ENCODE assay signal across 16 cellular contexts in genomic region chr10:46227571-46228075, GRCh38. TPM values are rescaled to one million over a fixed set of nuclear protein-coding genes. Genes with fewer than 3 reads are reported as not detected.
DNase-seq lines count a peak whose midpoint lies in the region; ATAC-seq and TF ChIP-seq lines count a peak whose summit lies in the region.
"Had no signal": no experiment of that assay in that cellular context is flagged by ENCODE, and none has a peak within 500 bp of the region (broad histone marks: within the 10 kb centered on the region; RNA-seq: fewer than 3 reads in every experiment).

No MANE protein-coding gene starts in this region.

- H3K9me3 ChIP-seq in right atrium auricular region = peaks cover 0 to 4% of the 10 kb centered on the region in 2 donors
- no peaks in the 10 kb centered on the region for H3K9me3 ChIP-seq in upper lobe of right lung
- H3K9me3 ChIP-seq: neutrophil had no signal

- intact Hi-C loops in Right ventricle myocardium inferior (cut with DNase I) = no loop called here
- intact Hi-C loops in upper lobe of right lung (cut with DNase I) = no loop called here

- H3K36me3 Mint-ChIP-seq in endothelial cell (ENCODE audit: low read depth, unreplicated experiment) = no peaks in the 10 kb centered on the region
- H3K36me3 Mint-ChIP-seq: brain had no signal

- no peak for TF ChIP-seq CTCF in right atrium auricular region (IDR thresholded peaks at IDR 0.05)
- no peak for TF ChIP-seq CTCF in endothelial cell (IDR thresholded peaks at IDR 0.05; ENCODE audit: unreplicated experiment)
- TF ChIP-seq CTCF in upper lobe of right lung (IDR thresholded peaks at IDR 0.05) = no peak

- DNase-seq in right atrium auricular region (ENCODE audit: low spot score) = peak; percentile 56
- no peak for DNase-seq in Right ventricle myocardium inferior (ENCODE audit: missing footprints)
- DNase-seq in MV-4-11 (lab: John Stamatoyannopoulos, UW) = peak; percentile 43
- DNase-seq in endothelial cell (ENCODE audit: low spot score) = peak; percentile 2
- DNase-seq in upper lobe of right lung = peak; percentile 36
- no peak for DNase-seq in stimulated activated CD4-positive, alpha-beta T cell treated with anti-CD3 and anti-CD28 coated beads, Interleukin-1b, Interleukin-23, amount 100 ng/mL, for 48 hours
- DNase-seq in C1 segment of cervical spinal cord (lab: John Stamatoyannopoulos, UW) = no peak
- no peak for DNase-seq in medulla oblongata (ENCODE audit: extremely low spot score)
- DNase-seq: DMS 273 treated with DMSO at 0.1 percent for 48 hours had no signal

- ATAC-seq in Right ventricle myocardium inferior (no peak), upper lobe of right lung (no peak)

- H3K27me3 ChIP-seq in right atrium auricular region (no peaks in the 10 kb centered on the region), upper lobe of right lung (no peaks in the 10 kb centered on the region)
- H3K27me3 ChIP-seq: neutrophil had no signal

- no peaks in the 10 kb centered on the region for H3K9me3 Mint-ChIP-seq in endothelial cell (ENCODE audit: unreplicated experiment)
- H3K9me3 Mint-ChIP-seq: dendritic cell treated with granulocyte-macrophage colony-stimulating factor and Interleukin-4, amounts not matched to agents 40 ng/mL and 50 ng/mL, for 4 days had no signal

- no peak overlapping the region for H3K4me3 ChIP-seq in right atrium auricular region
- H3K4me3 ChIP-seq in upper lobe of right lung = no peak overlapping the region

- peaks cover 3% of the 10 kb centered on the region for H3K27me3 Mint-ChIP-seq in endothelial cell (ENCODE audit: unreplicated experiment)
- H3K27me3 Mint-ChIP-seq: B cell had no signal

- H3K27ac Mint-ChIP-seq in endothelial cell (ENCODE audit: unreplicated experiment) = no peak overlapping the region
- H3K27ac Mint-ChIP-seq: B cell; dendritic cell treated with granulocyte-macrophage colony-stimulating factor and Interleukin-4, amounts not matched to agents 40 ng/mL and 50 ng/mL, for 4 days had no signal

- no peak overlapping the region for H3K4me3 Mint-ChIP-seq in endothelial cell (ENCODE audit: unreplicated experiment)
- H3K4me3 Mint-ChIP-seq: B cell; brain; dendritic cell treated with granulocyte-macrophage colony-stimulating factor and Interleukin-4, amounts not matched to agents 40 ng/mL and 50 ng/mL, for 4 days had no signal

- peaks cover 7% of the 10 kb centered on the region for H3K4me1 Mint-ChIP-seq in endothelial cell (ENCODE audit: unreplicated experiment)

- H3K4me1 ChIP-seq in right atrium auricular region (no peaks in the 10 kb centered on the region), upper lobe of right lung (no peaks in the 10 kb centered on the region)

- H3K36me3 ChIP-seq in right atrium auricular region (no peaks in the 10 kb centered on the region), upper lobe of right lung (no peaks in the 10 kb centered on the region)
- H3K36me3 ChIP-seq: neutrophil had no signal

- no peak overlapping the region for H3K27ac ChIP-seq in right atrium auricular region
- no peak overlapping the region for H3K27ac ChIP-seq in upper lobe of right lung
- H3K27ac ChIP-seq: neutrophil had no signal

RNA-seq across cellular contexts. Expression of gene ANTXRL, which starts 59.2 kb away (rescaled TPM):
- total RNA-seq in right atrium auricular region = not detected
- not detected for total RNA-seq in Right ventricle myocardium inferior
- total RNA-seq in endothelial cell (ENCODE audit: unreplicated experiment) = not detected
- total RNA-seq in upper lobe of right lung = not detected
- total RNA-seq: B cell, epithelial cell of proximal tubule, frontal cortex, mononuclear cell had no signal

Comparison
In these comparisons a context has a peak if more than half of its experiments do, and no peak if none do; other contexts are left out.
1. DNase-seq: peak in right atrium auricular region (single experiment), MV-4-11 (single experiment), endothelial cell (single experiment) and upper lobe of right lung (single experiment); none in Right ventricle myocardium inferior (single experiment), stimulated activated CD4-positive, alpha-beta T cell treated with anti-CD3 and anti-CD28 coated beads, Interleukin-1b, Interleukin-23, amount 100 ng/mL, for 48 hours (single experiment), C1 segment of cervical spinal cord (0 of 14) and medulla oblongata (single experiment).